Comparison of ENCODE assay signal across 1 cellular context in the genomic region with DNA sequence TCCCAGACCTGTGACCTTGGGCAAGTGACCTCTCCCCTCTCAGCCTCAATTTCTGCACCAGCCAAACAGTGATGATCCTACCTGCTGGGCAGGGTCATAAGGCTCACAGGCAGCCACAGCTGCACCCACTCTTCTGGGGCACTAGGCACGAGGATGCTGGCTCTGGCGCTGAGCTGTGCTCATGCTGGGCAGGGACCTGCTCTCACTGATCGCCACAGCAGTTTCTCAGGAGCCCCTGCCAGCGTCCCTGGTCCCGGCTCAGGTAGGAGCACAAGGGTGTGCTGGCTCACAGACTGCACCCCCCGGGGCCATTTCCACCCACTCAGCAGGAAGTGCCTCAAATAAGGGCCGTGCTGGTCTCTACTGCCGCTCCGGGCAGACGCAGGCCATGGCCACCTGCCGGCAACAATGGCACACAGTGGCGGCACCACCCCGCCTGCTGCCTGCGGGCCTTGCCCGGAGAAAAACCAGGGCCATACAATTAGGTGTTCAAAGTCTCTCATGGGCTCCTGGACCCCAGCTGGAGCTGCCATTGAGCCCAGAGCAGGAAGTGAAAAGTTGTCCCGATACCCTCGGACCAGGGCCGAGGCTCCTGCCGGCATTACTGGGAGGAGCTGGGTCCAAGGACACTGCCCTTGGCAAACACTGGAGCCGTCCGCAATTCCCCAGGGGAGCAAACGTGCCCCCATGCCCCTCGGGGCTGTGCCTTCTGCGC.
TF ChIP-seq lines count a peak whose summit lies in the region.

No MANE protein-coding gene starts in this region.

TF ChIP-seq in GM23338, 12 proteins besides CTCF, POLR2A, EP300 and RAD21 (continued from another document):
- TF ChIP-seq REST (IDR thresholded peaks at IDR 0.05; ENCODE audit: unreplicated experiment): no peak
- TF ChIP-seq ZNF331 (CRISPR knock-in tag; IDR thresholded peaks at IDR 0.05; ENCODE audit: low read depth): no peak
